Comparison of ENCODE assay signal across 8 cellular contexts in genomic region chr6:122033564-122034181, GRCh38.
A peak's percentile ranks its signal among the peaks of the same experiment; 100 is the strongest.
DNase-seq lines count a peak whose midpoint lies in the region; ATAC-seq, FAIRE-seq and TF ChIP-seq lines count a peak whose summit lies in the region.

No MANE protein-coding gene starts in this region.

- TF ChIP-seq CTCF in cardiac fibroblast (IDR thresholded peaks at IDR 0.05; ENCODE audit: low read depth, low read length) = peak; percentile 38

- FAIRE-seq in G401.6 (lab: Jason Lieb, UNC) = peak; percentile 99
- no peak for FAIRE-seq in urothelium cell line (lab: Jason Lieb, UNC)

- DNase-seq in NCI-H82 (lab: John Stamatoyannopoulos, UW) = peak; percentile 74
- peak; percentile 76 to 81 for DNase-seq in cardiac fibroblast (ENCODE audit: low read depth in 2 of 2)
- DNase-seq in left colon = no peak
- DNase-seq in urothelium cell line (ENCODE audit: low spot score) = peak; percentile 38
- no peak for DNase-seq in NK-92 (lab: John Stamatoyannopoulos, UW; ENCODE audit: unreplicated experiment)

- intact Hi-C loops in left colon (cut with DNase I, micrococcal nuclease) = no loop called here

- ATAC-seq in GM21526 (IDR thresholded peaks at IDR 0.05; ENCODE audit: low FRiP score, unreplicated experiment) = peak; percentile 94
- ATAC-seq in HG03575 (IDR thresholded peaks at IDR 0.05; ENCODE audit: extremely low read depth, insufficient number of reproducible peaks, low FRiP score, unreplicated experiment) = peak; percentile 97
- ATAC-seq in left colon = peak; percentile 62

- no peak overlapping the region for H3K4me3 ChIP-seq in cardiac fibroblast (replicated peaks in 1 of 2; ENCODE audit: low read depth in 2 of 2, low read length in 2 of 2)

Comparison
In these comparisons a context has a peak if more than half of its experiments do, and no peak if none do; other contexts are left out.
1. DNase-seq: peak in NCI-H82 (single experiment), cardiac fibroblast (2 of 2) and urothelium cell line (single experiment); none in left colon (0 of 2) and NK-92 (single experiment).
2. Peak in every context shown above with its lines, with median percentiles within 50 percentile points of each other: ATAC-seq.